Comparison of ENCODE assay signal across 12 cellular contexts in genomic region chr5:151208481-151208914, GRCh38. TPM values are rescaled to one million over a fixed set of nuclear protein-coding genes. Genes with fewer than 3 reads are reported as not detected.
DNase-seq lines count a peak whose midpoint lies in the region; ATAC-seq, FAIRE-seq and TF ChIP-seq lines count a peak whose summit lies in the region.
"Had no signal": no experiment of that assay in that cellular context is flagged by ENCODE, and none has a peak within 500 bp of the region (broad histone marks: within the 10 kb centered on the region; RNA-seq: fewer than 3 reads in every experiment).

No MANE protein-coding gene starts in this region.

- TF ChIP-seq CTCF in endothelial cell of umbilical vein (IDR thresholded peaks at IDR 0.05; ENCODE audit: extremely low read depth in 1 of 2, insufficient read depth in 1 of 2, low read depth in 1 of 2, low read length in 2 of 2) (no peak), neural progenitor cell (IDR thresholded peaks at IDR 0.05) (no peak), uterus (IDR thresholded peaks at IDR 0.05) (no peak)

- H3K9me3 Mint-ChIP-seq in activated naive CD4-positive, alpha-beta T cell treated with anti-CD3 and anti-CD28 coated beads, Interleukin-2, amount 50 U/mL, for 72 hours: no peaks in the 10 kb centered on the region
- no peaks in the 10 kb centered on the region for H3K9me3 Mint-ChIP-seq in neural progenitor cell

- H3K27me3 ChIP-seq in endothelial cell of umbilical vein (ENCODE audit: control insufficient read depth in 2 of 2, insufficient read depth in 2 of 2, low read length in 2 of 2) (no peaks in the 10 kb centered on the region), neural progenitor cell (no peaks in the 10 kb centered on the region), uterus (no peaks in the 10 kb centered on the region)

- H4K20me1 ChIP-seq in endothelial cell of umbilical vein (replicated peaks; ENCODE audit: control insufficient read depth, extremely low read depth, insufficient read depth, low read length) (no peaks in the 10 kb centered on the region), neural progenitor cell (ENCODE audit: low read depth) (no peaks in the 10 kb centered on the region)

- peaks cover 9 to 12% of the 10 kb centered on the region in 2 donors for H3K36me3 Mint-ChIP-seq in activated naive CD4-positive, alpha-beta T cell treated with anti-CD3 and anti-CD28 coated beads, Interleukin-2, amount 50 U/mL, for 72 hours
- H3K36me3 Mint-ChIP-seq in neural progenitor cell: no peaks in the 10 kb centered on the region

- no peaks in the 10 kb centered on the region for H3K9me1 ChIP-seq in endothelial cell of umbilical vein (replicated peaks; ENCODE audit: control insufficient read depth, extremely low read depth, insufficient read depth, low read length)

- POLR2A ChIA-PET in endothelial cell of umbilical vein (lab: Charles Lee): no interaction called here

- peaks cover 2% of the 10 kb centered on the region for H3K27me3 Mint-ChIP-seq in neural progenitor cell (ENCODE audit: insufficient read depth, low read depth)

- dilution Hi-C loops in endothelial cell of umbilical vein (cut with MboI; ENCODE audit: extremely low pct_ligation_motif_present, low sequenced_read_pairs): no loop called here

- no peak overlapping the region for H3K4me2 ChIP-seq in endothelial cell of umbilical vein (ENCODE audit: insufficient read depth, low read length)
- no peak overlapping the region for H3K4me2 ChIP-seq in neural progenitor cell

- H2AFZ ChIP-seq in endothelial cell of umbilical vein (ENCODE audit: low read depth, low read length) (peak overlapping the region; percentile 31), neural progenitor cell (replicated peaks) (no peak overlapping the region)

- no peak overlapping the region for H3K9ac ChIP-seq in endothelial cell of umbilical vein (replicated peaks; ENCODE audit: extremely low read depth, insufficient read depth, low read length)
- H3K9ac ChIP-seq in neural progenitor cell: no peak overlapping the region

- FAIRE-seq in endothelial cell of umbilical vein (lab: Jason Lieb, UNC): no peak
- FAIRE-seq: GM12892 had no signal

- H3K79me2 ChIP-seq in endothelial cell of umbilical vein (ENCODE audit: control insufficient read depth, insufficient read depth, low read length): no peaks in the 10 kb centered on the region
- H3K79me2 ChIP-seq in neural progenitor cell (ENCODE audit: low read depth): no peaks in the 10 kb centered on the region

- H3K9me3 ChIP-seq in endothelial cell of umbilical vein (replicated peaks; ENCODE audit: control insufficient read depth, insufficient read depth, low read length): no peaks in the 10 kb centered on the region
- H3K9me3 ChIP-seq in neural progenitor cell (ENCODE audit: low read depth): no peaks in the 10 kb centered on the region
- H3K9me3 ChIP-seq in uterus: no peaks in the 10 kb centered on the region

- H3K36me3 ChIP-seq in endothelial cell of umbilical vein (ENCODE audit: control insufficient read depth in 2 of 2, extremely low read depth in 1 of 2, insufficient read depth in 2 of 2, low read length in 2 of 2) (no peaks in the 10 kb centered on the region), neural progenitor cell (no peaks in the 10 kb centered on the region), uterus (no peaks in the 10 kb centered on the region)

- peaks cover 3% of the 10 kb centered on the region for H3K4me1 ChIP-seq in endothelial cell of umbilical vein (ENCODE audit: control insufficient read depth, extremely low read depth, insufficient read depth, low read length)
- peaks cover under 1% of the 10 kb centered on the region for H3K4me1 ChIP-seq in neural progenitor cell
- no peaks in the 10 kb centered on the region for H3K4me1 ChIP-seq in uterus

- BruUV-seq in endothelial cell of umbilical vein (replicated peaks; lab: Mats Ljungman, UMichigan): no TSS peak

- H3F3A ChIP-seq in neural progenitor cell (ENCODE audit: low read depth): no peaks in the 10 kb centered on the region

- no peaks in the 10 kb centered on the region for H3K4me1 Mint-ChIP-seq in neural progenitor cell

- no peak for DNase-seq in activated naive CD4-positive, alpha-beta T cell treated with anti-CD3 and anti-CD28 coated beads, Interleukin-2, amount 50 U/mL, for 72 hours (ENCODE audit: low spot score in 2 of 2)
- DNase-seq in activated naive CD4-positive, alpha-beta T cell treated with anti-CD3 and anti-CD28 coated beads, Interleukin-2, amount 50 U/mL, for 16 hours: no peak
- no peak for DNase-seq in endothelial cell of umbilical vein (ENCODE audit: low read depth, low spot score)
- DNase-seq in neural progenitor cell (ENCODE audit: low spot score): no peak
- peak in 1 of 2 donors; percentile 24 for DNase-seq in uterus
- no peak for DNase-seq in NCI-H128 (lab: John Stamatoyannopoulos, UW; ENCODE audit: unreplicated experiment)
- DNase-seq in AML-193 (lab: John Stamatoyannopoulos, UW): no peak
- DNase-seq in NCI-H526 (lab: John Stamatoyannopoulos, UW): no peak
- DNase-seq: activated gamma-delta T cell, NCI-H187 had no signal

- intact Hi-C loops in endothelial cell of umbilical vein (cut with micrococcal nuclease) (no loop called here), uterus (cut with DNase I; ENCODE audit: low total_unique reads) (no loop called here)

- H3K27ac ChIP-seq in endothelial cell of umbilical vein (ENCODE audit: insufficient read depth, low read depth, low read length) (no peak overlapping the region), neural progenitor cell (no peak overlapping the region), uterus (peak overlapping the region; percentile 42 to 61)
- H3K27ac ChIP-seq: C4-2B had no signal

- no peak overlapping the region for H3K4me3 Mint-ChIP-seq in neural progenitor cell

- CTCF ChIA-PET in endothelial cell of umbilical vein (lab: Charles Lee): interaction anchor here (0.9 to 1.6 kb wide), 3 partner anchors 9 to 44 kb away, joined by 4 to 5 read pairs (median 4); no protein-coding TSS in a partner anchor

- no peak overlapping the region for H3K4me3 ChIP-seq in endothelial cell of umbilical vein (replicated peaks in 1 of 3; ENCODE audit: insufficient read depth in 1 of 3, low read depth in 1 of 3, low read length in 3 of 3)
- H3K4me3 ChIP-seq in neural progenitor cell: no peak overlapping the region
- H3K4me3 ChIP-seq in uterus: no peak overlapping the region

- no peak for ATAC-seq in activated naive CD4-positive, alpha-beta T cell treated with anti-CD3 and anti-CD28 coated beads, Interleukin-2, amount 50 U/mL, for 72 hours

- peak overlapping the region; percentile 77 to 85 for H3K27ac Mint-ChIP-seq in activated naive CD4-positive, alpha-beta T cell treated with anti-CD3 and anti-CD28 coated beads, Interleukin-2, amount 50 U/mL, for 72 hours
- peak overlapping the region; percentile 40 for H3K27ac Mint-ChIP-seq in neural progenitor cell

- TF ChIP-seq POLR2A in endothelial cell of umbilical vein (IDR thresholded peaks at IDR 0.05; ENCODE audit: low read depth, low read length) (no peak), uterus (IDR thresholded peaks at IDR 0.05) (no peak)

TF ChIP-seq in endothelial cell of umbilical vein, 7 proteins besides CTCF, POLR2A, EP300 and RAD21 (continues in another document):
- TF ChIP-seq MYC (IDR thresholded peaks at IDR 0.05; ENCODE audit: low read depth, low read length) (no peak), POLR2AphosphoS5 (IDR thresholded peaks at IDR 0.05; ENCODE audit: insufficient read depth, low read depth, low read length) (no peak), GATA2 (IDR thresholded peaks at IDR 0.05; ENCODE audit: insufficient read depth, insufficient read length, low read depth, low read length) (no peak), JUN (IDR thresholded peaks at IDR 0.05; ENCODE audit: borderline replicate concordance, insufficient read depth, insufficient read length, low read depth) (no peak)

RNA-seq across cellular contexts. Expression of gene CCDC69, which starts 15.4 kb away (rescaled TPM):
- 10 to 100 TPM; 21.0 to 23.8 TPM for total RNA-seq in activated naive CD4-positive, alpha-beta T cell treated with anti-CD3 and anti-CD28 coated beads, Interleukin-2, amount 50 U/mL, for 72 hours
- 4.3 and 4.5 TPM in 2 replicates for total RNA-seq in endothelial cell of umbilical vein
- 4.0 and 4.1 TPM in 2 replicates for polyA plus RNA-seq in endothelial cell of umbilical vein
- 5.0 and 5.3 TPM in 2 replicates for polyA plus RNA-seq in endothelial cell of umbilical vein (2011; cell fraction: cytosol; rRNA removed)
- 1.9 and 2.0 TPM in 2 replicates for polyA plus RNA-seq in endothelial cell of umbilical vein (2011; cell fraction: nucleus; rRNA removed)
- 5.4 and 10.0 TPM in 2 replicates for polyA plus RNA-seq in endothelial cell of umbilical vein (2012)
- 5.6 and 7.5 TPM in 2 replicates for polyA minus RNA-seq in endothelial cell of umbilical vein
- polyA minus RNA-seq in endothelial cell of umbilical vein (2011; cell fraction: cytosol; rRNA and poly(A)+ RNA removed): not detected
- polyA minus RNA-seq in endothelial cell of umbilical vein (2011; cell fraction: nucleus; rRNA and poly(A)+ RNA removed): 1.2 and 1.5 TPM in 2 replicates
- total RNA-seq in neural progenitor cell (ENCODE audit: low replicate concordance): 0.03 and 0.07 TPM in 2 replicates
- total RNA-seq in uterus: 10 to 100 TPM; 19.5 to 76.2 (median 40.6) TPM

RNA-seq across cellular contexts. Expression of gene GM2A, which starts 44.5 kb away (rescaled TPM):
- 10 to 100 TPM; 36.8 to 85.2 TPM for total RNA-seq in activated naive CD4-positive, alpha-beta T cell treated with anti-CD3 and anti-CD28 coated beads, Interleukin-2, amount 50 U/mL, for 72 hours
- total RNA-seq in endothelial cell of umbilical vein: 21.2 and 22.5 TPM in 2 replicates
- polyA plus RNA-seq in endothelial cell of umbilical vein: 14.0 and 14.4 TPM in 2 replicates
- 10.0 and 11.8 TPM in 2 replicates for polyA plus RNA-seq in endothelial cell of umbilical vein (2011; cell fraction: cytosol; rRNA removed)
- 4.3 and 4.7 TPM in 2 replicates for polyA plus RNA-seq in endothelial cell of umbilical vein (2011; cell fraction: nucleus; rRNA removed)
- polyA plus RNA-seq in endothelial cell of umbilical vein (2012): 16.4 and 17.5 TPM in 2 replicates
- 26.7 and 28.5 TPM in 2 replicates for polyA minus RNA-seq in endothelial cell of umbilical vein
- 3.4 TPM for polyA minus RNA-seq in endothelial cell of umbilical vein (2011; cell fraction: cytosol; rRNA and poly(A)+ RNA removed)
- polyA minus RNA-seq in endothelial cell of umbilical vein (2011; cell fraction: nucleus; rRNA and poly(A)+ RNA removed): 3.2 and 3.5 TPM in 2 replicates
- total RNA-seq in neural progenitor cell (ENCODE audit: low replicate concordance): 19.4 TPM in 2 replicates
- total RNA-seq in uterus: 10 to 100 TPM; 14.7 to 33.8 (median 23.8) TPM

RNA-seq across cellular contexts. Expression of gene ANXA6, which starts 50.9 kb away (rescaled TPM):
- total RNA-seq in activated naive CD4-positive, alpha-beta T cell treated with anti-CD3 and anti-CD28 coated beads, Interleukin-2, amount 50 U/mL, for 72 hours: 100 to 1,000 TPM; 282 to 356 TPM
- total RNA-seq in endothelial cell of umbilical vein (240 and 266 TPM in 2 replicates), neural progenitor cell (ENCODE audit: low replicate concordance) (95.0 and 97.6 TPM in 2 replicates), uterus (100 to 1,000 TPM; 131 to 346 (median 252) TPM)
- polyA plus RNA-seq in endothelial cell of umbilical vein: 173 and 195 TPM in 2 replicates
- 188 and 193 TPM in 2 replicates for polyA plus RNA-seq in endothelial cell of umbilical vein (2011; cell fraction: cytosol; rRNA removed)
- 166 and 173 TPM in 2 replicates for polyA plus RNA-seq in endothelial cell of umbilical vein (2011; cell fraction: nucleus; rRNA removed)
- polyA plus RNA-seq in endothelial cell of umbilical vein (2012): 191 and 212 TPM in 2 replicates
- 285 and 304 TPM in 2 replicates for polyA minus RNA-seq in endothelial cell of umbilical vein
- polyA minus RNA-seq in endothelial cell of umbilical vein (2011; cell fraction: cytosol; rRNA and poly(A)+ RNA removed): 37.5 TPM
- polyA minus RNA-seq in endothelial cell of umbilical vein (2011; cell fraction: nucleus; rRNA and poly(A)+ RNA removed): 130 and 133 TPM in 2 replicates

Comparison
In these comparisons a context has a peak if more than half of its experiments do, and no peak if none do; other contexts are left out.
1. H3K27ac ChIP-seq: peak in uterus (2 of 2); none in endothelial cell of umbilical vein (single experiment) and neural progenitor cell (single experiment).